11 cellular contexts compared by ENCODE assay signal in genomic region chr2:233470007-233470687, GRCh38.
DNase-seq lines count a peak whose midpoint lies in the region; FAIRE-seq and TF ChIP-seq lines count a peak whose summit lies in the region.
"Had no signal": no experiment of that assay in that cellular context is flagged by ENCODE, and none has a peak within 500 bp of the region (broad histone marks: within the 10 kb centered on the region; RNA-seq: fewer than 3 reads in every experiment).

No MANE protein-coding gene starts in this region.

- no peak for FAIRE-seq in small intestine (lab: Jason Lieb, UNC)

- no peak for TF ChIP-seq EP300 in suprapubic skin (IDR thresholded peaks at IDR 0.05)

- H3K27ac ChIP-seq in VCaP = peak overlapping the region; percentile 42
- H3K27ac ChIP-seq in endodermal cell (ENCODE audit: low read depth, low read length) = no peak overlapping the region
- H3K27ac ChIP-seq in suprapubic skin = no peak overlapping the region
- peak overlapping the region in 1 of 2 donors; percentile 76 for H3K27ac ChIP-seq in small intestine (ENCODE audit: low read depth in 1 of 2, low read length in 1 of 2)
- no peak overlapping the region for H3K27ac ChIP-seq in effector memory CD4-positive, alpha-beta T cell (ENCODE audit: insufficient read depth, low read length, poor library complexity, severe bottlenecking)

- WGBS in endodermal cell (ENCODE audit: insufficient coverage in 1 of 2, insufficient read length in 1 of 2), 2 experiments = 90 to 93% methylated on average over 10 to 20 of the region's 20 CpGs
- 80% methylated on average over 14 of the region's 20 CpGs for WGBS in suprapubic skin
- 70 to 93% (median 87%) methylated on average over 20 of the region's 20 CpGs for WGBS in small intestine, 3 donors

- peak; percentile 39 for DNase-seq in endodermal cell
- peak; percentile 92 for DNase-seq in medulla oblongata (ENCODE audit: extremely low spot score)
- DNase-seq in suprapubic skin (ENCODE audit: low spot score in 2 of 2) = peak; percentile 61 to 76
- DNase-seq in erythroblast (lab: John Stamatoyannopoulos, UW) = no peak
- DNase-seq in small intestine = no peak
- no peak for DNase-seq in effector memory CD4-positive, alpha-beta T cell
- DNase-seq in cortex of kidney (lab: John Stamatoyannopoulos, UW) = no peak
- DNase-seq: NCI-H1105, T-helper 1 cell had no signal

- no peak overlapping the region for H3K9ac ChIP-seq in endodermal cell (ENCODE audit: extremely low read depth, low read length, poor library complexity, severe bottlenecking)

- H3K9me3 Mint-ChIP-seq in endodermal cell = peaks cover 3% of the 10 kb centered on the region

- H3K36me3 Mint-ChIP-seq in endodermal cell (ENCODE audit: low read depth) = peaks cover 57% of the 10 kb centered on the region

- H3K36me3 ChIP-seq in endodermal cell (ENCODE audit: control insufficient read depth, insufficient read depth, low read length) (peaks cover 8% of the 10 kb centered on the region), suprapubic skin (peaks cover 49% of the 10 kb centered on the region), small intestine (ENCODE audit: control insufficient read depth in 2 of 2, insufficient read depth in 2 of 2, low read length in 2 of 2) (peaks cover 7 to 36% of the 10 kb centered on the region in 2 donors)
- H3K36me3 ChIP-seq in effector memory CD4-positive, alpha-beta T cell (ENCODE audit: control insufficient read depth, insufficient read depth, low read length) = peaks cover 51% of the 10 kb centered on the region

- no peaks in the 10 kb centered on the region for H3K9me3 ChIP-seq in endodermal cell (ENCODE audit: control insufficient read depth, low read length)
- H3K9me3 ChIP-seq in suprapubic skin = no peaks in the 10 kb centered on the region
- H3K9me3 ChIP-seq in small intestine (ENCODE audit: control insufficient read depth, low read depth) = no peaks in the 10 kb centered on the region
- H3K9me3 ChIP-seq in effector memory CD4-positive, alpha-beta T cell (ENCODE audit: control insufficient read depth, low read length) = no peaks in the 10 kb centered on the region

- no peak for TF ChIP-seq POLR2A in suprapubic skin (IDR thresholded peaks at IDR 0.05)
- TF ChIP-seq POLR2A in erythroblast (IDR thresholded peaks at IDR 0.05; ENCODE audit: low read length) = no peak

- H3K27me3 Mint-ChIP-seq in endodermal cell (ENCODE audit: insufficient read depth) = no peaks in the 10 kb centered on the region

- TF ChIP-seq CTCF in VCaP (conservative IDR thresholded peaks at IDR 0.05) (no peak), endodermal cell (conservative IDR thresholded peaks at IDR 0.05) (no peak), suprapubic skin (IDR thresholded peaks at IDR 0.05) (no peak)

- H3K4me1 ChIP-seq in endodermal cell (ENCODE audit: control insufficient read depth, insufficient read depth, low read length) (no peaks in the 10 kb centered on the region), suprapubic skin (peaks cover 10% of the 10 kb centered on the region), small intestine (ENCODE audit: control insufficient read depth in 2 of 2, insufficient read depth in 1 of 2, low read depth in 1 of 2, low read length in 1 of 2) (no peaks in the 10 kb centered on the region)
- no peaks in the 10 kb centered on the region for H3K4me1 ChIP-seq in effector memory CD4-positive, alpha-beta T cell (ENCODE audit: control insufficient read depth, insufficient read depth, low read length, poor library complexity, severe bottlenecking)

- H3K27me3 ChIP-seq in endodermal cell (ENCODE audit: control insufficient read depth, insufficient read depth, low read length, poor library complexity, severe bottlenecking) = no peaks in the 10 kb centered on the region
- H3K27me3 ChIP-seq in suprapubic skin = no peaks in the 10 kb centered on the region
- H3K27me3 ChIP-seq in small intestine (ENCODE audit: control insufficient read depth in 2 of 2, insufficient read depth in 2 of 2, low read length in 2 of 2) = no peaks in the 10 kb centered on the region
- no peaks in the 10 kb centered on the region for H3K27me3 ChIP-seq in effector memory CD4-positive, alpha-beta T cell (replicated peaks; ENCODE audit: control insufficient read depth, insufficient read depth, low read length, poor library complexity, severe bottlenecking)

- no peak overlapping the region for H3K4me3 Mint-ChIP-seq in endodermal cell

- no peak overlapping the region for H3K27ac Mint-ChIP-seq in endodermal cell

- H3K4me3 ChIP-seq in endodermal cell (ENCODE audit: low read length) (no peak overlapping the region), suprapubic skin (no peak overlapping the region), small intestine (ENCODE audit: low read depth in 1 of 2, low read length in 2 of 2) (no peak overlapping the region)
- no peak overlapping the region for H3K4me3 ChIP-seq in effector memory CD4-positive, alpha-beta T cell (ENCODE audit: insufficient read depth, low read depth, low read length, poor library complexity, severe bottlenecking)
- H3K4me3 ChIP-seq: skin epidermis had no signal

- H3K4me1 Mint-ChIP-seq in endodermal cell = no peaks in the 10 kb centered on the region

Comparison
In these comparisons a context has a peak if more than half of its experiments do, and no peak if none do; other contexts are left out.
1. DNase-seq: peak in endodermal cell (single experiment), medulla oblongata (single experiment) and suprapubic skin (2 of 2); none in erythroblast (0 of 2), small intestine (single experiment), effector memory CD4-positive, alpha-beta T cell (0 of 3) and cortex of kidney (single experiment).